In the genomic region with DNA sequence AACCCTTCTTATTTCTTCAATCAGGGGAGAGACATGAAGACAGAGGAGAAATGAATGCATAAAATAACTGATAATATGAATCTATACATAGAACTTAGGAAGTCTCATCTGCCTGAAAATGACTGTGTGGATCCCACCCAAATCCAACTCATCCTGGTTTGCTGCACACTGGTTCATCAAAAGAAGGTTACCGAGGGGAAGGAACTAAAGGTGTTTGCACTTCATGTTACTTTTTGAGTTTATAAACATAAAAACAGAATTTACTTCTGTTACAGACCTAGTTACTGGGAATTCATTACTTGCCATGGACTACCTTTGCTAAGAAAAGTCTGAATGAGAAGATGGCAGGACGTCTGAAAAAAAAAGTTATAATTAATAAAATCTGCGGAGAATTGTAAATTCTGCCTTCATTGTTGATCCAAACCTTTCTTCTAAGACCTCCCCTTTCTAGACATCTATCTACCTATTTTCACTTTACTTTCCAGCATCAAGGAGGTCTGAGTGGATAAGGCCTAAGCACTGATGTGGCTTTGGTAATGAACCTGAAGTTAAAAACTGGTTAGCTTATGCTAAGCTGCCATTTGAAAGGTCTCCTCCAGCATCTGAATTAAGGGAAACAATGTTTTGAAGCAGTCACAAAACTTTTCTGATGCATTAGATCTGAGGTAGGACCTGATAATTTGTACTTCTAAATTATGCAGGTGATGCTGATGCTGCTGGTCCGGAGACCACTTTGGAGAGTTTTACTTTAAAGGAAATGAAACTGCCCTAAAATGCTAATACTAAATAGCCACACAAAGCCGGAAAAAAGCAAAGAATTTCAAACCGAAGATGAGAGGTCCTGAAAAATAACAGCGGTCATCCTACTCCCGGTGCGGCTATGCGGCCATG, we compare ENCODE assay signal across 8 cellular contexts.
DNase-seq lines count a peak whose midpoint lies in the region; ATAC-seq and TF ChIP-seq lines count a peak whose summit lies in the region.

No MANE protein-coding gene starts in this region.

- peak overlapping the region; percentile 87 for H3K27ac ChIP-seq in cingulate gyrus (ENCODE audit: low read depth, low read length)

- peaks cover 27 to 42% (median 34%) of the 10 kb centered on the region in 3 donors for H3K4me1 Mint-ChIP-seq in IgD-negative memory B cell
- H3K4me1 Mint-ChIP-seq in neural crest cell: peaks cover 36% of the 10 kb centered on the region

- TF ChIP-seq CTCF in neural crest cell (conservative IDR thresholded peaks at IDR 0.05): no peak

- DNase-seq in neural crest cell (ENCODE audit: low read depth, low spot score): no peak
- DNase-seq in DMS79 (lab: John Stamatoyannopoulos, UW): no peak
- no peak for DNase-seq in NCI-H2227 (lab: John Stamatoyannopoulos, UW; ENCODE audit: unreplicated experiment)
- DNase-seq in DMS153 treated with DMSO at 0.1 percent for 48 hours (lab: John Stamatoyannopoulos, UW; ENCODE audit: unreplicated experiment): no peak
- DNase-seq in NCI-H226: no peak

- H3K4me3 Mint-ChIP-seq in IgD-negative memory B cell (peak overlapping the region; percentile 90 to 99 (median 98)), neural crest cell (peak overlapping the region; percentile 91)

- H3K9me3 Mint-ChIP-seq in IgD-negative memory B cell: no peaks in the 10 kb centered on the region
- no peaks in the 10 kb centered on the region for H3K9me3 Mint-ChIP-seq in neural crest cell

- no peaks in the 10 kb centered on the region for H3K36me3 Mint-ChIP-seq in IgD-negative memory B cell
- no peaks in the 10 kb centered on the region for H3K36me3 Mint-ChIP-seq in neural crest cell (ENCODE audit: low read depth)

- H3K27me3 Mint-ChIP-seq in IgD-negative memory B cell (no peaks in the 10 kb centered on the region), neural crest cell (ENCODE audit: low read depth) (no peaks in the 10 kb centered on the region)

- ATAC-seq in GM18909 (IDR thresholded peaks at IDR 0.05; ENCODE audit: poor library complexity, unreplicated experiment): peak; percentile 6

- H3K27ac Mint-ChIP-seq in IgD-negative memory B cell (peak overlapping the region; percentile 94 to 100 (median 99)), neural crest cell (ENCODE audit: unreplicated experiment) (peak overlapping the region; percentile 40)
